Comparison of ENCODE assay signal across 39 cellular contexts in the genomic region with DNA sequence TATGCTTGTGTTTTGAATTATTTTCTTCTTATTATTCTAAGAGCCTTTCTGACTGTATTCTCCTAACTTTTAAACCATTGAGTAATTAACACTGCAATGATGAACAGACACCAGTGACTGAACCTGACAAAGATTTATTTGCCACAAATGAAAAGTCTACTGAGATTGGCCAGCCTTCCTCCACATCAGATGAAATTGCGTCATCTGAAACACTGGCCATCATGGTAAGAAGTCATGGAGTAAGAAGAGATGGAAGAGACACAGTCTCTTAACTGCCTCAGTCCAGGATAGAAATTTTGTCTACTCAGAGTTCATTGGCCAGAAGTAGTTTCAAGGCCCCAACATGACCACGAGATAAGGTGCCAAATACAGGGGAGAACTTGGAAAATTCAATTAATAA.
"Had no signal": no experiment of that assay in that cellular context is flagged by ENCODE, and none has a peak within 500 bp of the region (broad histone marks: within the 10 kb centered on the region; RNA-seq: fewer than 3 reads in every experiment).

No MANE protein-coding gene starts in this region.

- H3K27me3 ChIP-seq: adrenal gland, ascending aorta, body of pancreas, brain microvascular endothelial cell, breast epithelium, cardiac muscle cell had no signal

- H3K27me3 Mint-ChIP-seq: activated naive CD4-positive, alpha-beta T cell treated with anti-CD3 and anti-CD28 coated beads, Interleukin-2, amount 10 ng/mL, durations not matched to agents 7 days and 5 days; activated naive CD4-positive, alpha-beta T cell treated with anti-CD3 and anti-CD28 coated beads, Interleukin-2, amount 50 U/mL, for 24 hours; activated naive CD8-positive, alpha-beta T cell; activated naive CD8-positive, alpha-beta T cell treated with anti-CD3 and anti-CD28 coated beads for 36 hours; activated naive CD8-positive, alpha-beta T cell treated with anti-CD3 and anti-CD28 coated beads, Interleukin-2, amount 10 ng/mL, durations not matched to agents 7 days and 5 days; activated naive CD8-positive, alpha-beta T cell treated with anti-CD3 and anti-CD28 coated beads, Interleukin-2, amount 50 U/mL, for 24 hours; activated T-helper 17 cell treated with anti-CD3 and anti-CD28 coated beads, Interleukin-2, amount 50 U/mL, for 72 hours; brain; central memory CD8-positive, alpha-beta T cell had no signal

- H3K27ac ChIP-seq: adrenal gland, ascending aorta, body of pancreas, brain microvascular endothelial cell, breast epithelium, cardiac muscle cell had no signal

- H3K9me3 ChIP-seq: adrenal gland, ascending aorta, body of pancreas, breast epithelium had no signal

- ATAC-seq: activated naive CD4-positive, alpha-beta T cell treated with anti-CD3 and anti-CD28 coated beads, Interleukin-2, amount 50 U/mL, for 72 hours; activated naive CD8-positive, alpha-beta T cell treated with anti-CD3 and anti-CD28 coated beads, Interleukin-2, amount 50 U/mL, for 24 hours; activated T-cell treated with anti-CD3 and anti-CD28 coated beads, Interleukin-2, amount 50 U/mL, for 4 hours; activated T-cell treated with anti-CD3 and anti-CD28 coated beads, Interleukin-2, amount 50 U/mL, for 72 hours; activated T-helper 17 cell treated with anti-CD3 and anti-CD28 coated beads, Interleukin-2, amount 50 U/mL, for 72 hours; body of pancreas had no signal

- H3K36me3 Mint-ChIP-seq: activated naive CD4-positive, alpha-beta T cell treated with anti-CD3 and anti-CD28 coated beads, Interleukin-2, amount 10 ng/mL, durations not matched to agents 7 days and 5 days; activated naive CD4-positive, alpha-beta T cell treated with anti-CD3 and anti-CD28 coated beads, Interleukin-2, amount 50 U/mL, for 24 hours; activated naive CD4-positive, alpha-beta T cell treated with anti-CD3 and anti-CD28 coated beads, Interleukin-2, amount 50 U/mL, for 72 hours; activated naive CD8-positive, alpha-beta T cell; activated naive CD8-positive, alpha-beta T cell treated with anti-CD3 and anti-CD28 coated beads for 36 hours; activated naive CD8-positive, alpha-beta T cell treated with anti-CD3 and anti-CD28 coated beads, Interleukin-2, amount 10 ng/mL, durations not matched to agents 7 days and 5 days; brain had no signal

- H3K4me1 ChIP-seq: adrenal gland, ascending aorta, body of pancreas, breast epithelium had no signal

- H3K9me3 Mint-ChIP-seq: activated naive CD4-positive, alpha-beta T cell treated with anti-CD3 and anti-CD28 coated beads for 36 hours; activated naive CD4-positive, alpha-beta T cell treated with anti-CD3 and anti-CD28 coated beads, Interleukin-2, amount 50 U/mL, for 24 hours; activated T-cell treated with anti-CD3 and anti-CD28 coated beads, Interleukin-2, amount 50 U/mL, for 4 hours; activated T-helper 17 cell treated with anti-CD3 and anti-CD28 coated beads, Interleukin-2, amount 50 U/mL, for 72 hours; activated T-helper 2 cell treated with anti-CD3 and anti-CD28 coated beads, Interferon-gamma antibody, Interleukin-2, Interleukin-4, amounts not matched to agents 10 μg/mL and 5 μg/mL and 100 μg/mL, durations not matched to agents 14 hours and 24 hours and 36 hours had no signal

- H3K27ac Mint-ChIP-seq: activated naive CD4-positive, alpha-beta T cell treated with anti-CD3 and anti-CD28 coated beads for 36 hours; activated naive CD4-positive, alpha-beta T cell treated with anti-CD3 and anti-CD28 coated beads, Interleukin-2, amount 10 ng/mL, durations not matched to agents 7 days and 5 days; activated naive CD4-positive, alpha-beta T cell treated with anti-CD3 and anti-CD28 coated beads, Interleukin-2, amount 50 U/mL, for 24 hours; activated naive CD4-positive, alpha-beta T cell treated with anti-CD3 and anti-CD28 coated beads, Interleukin-2, amount 50 U/mL, for 72 hours; activated naive CD8-positive, alpha-beta T cell; activated naive CD8-positive, alpha-beta T cell treated with anti-CD3 and anti-CD28 coated beads for 36 hours; activated naive CD8-positive, alpha-beta T cell treated with anti-CD3 and anti-CD28 coated beads, Interleukin-2, amount 10 ng/mL, durations not matched to agents 7 days and 5 days; activated naive CD8-positive, alpha-beta T cell treated with anti-CD3 and anti-CD28 coated beads, Interleukin-2, amount 50 U/mL, for 24 hours; activated T-cell treated with anti-CD3 and anti-CD28 coated beads, Interleukin-2, amount 50 U/mL, for 72 hours; activated T-helper 1 cell treated with anti-CD3 and anti-CD28 coated beads, Interleukin-12 subunit alpha, Interleukin-12 subunit beta, Interleukin-2, Interleukin-4 antibody, amounts not matched to agents 30 ng/mL and 10 ng/mL and 1 ng/mL, durations not matched to agents 14 hours and 24 hours and 36 hours; activated T-helper 17 cell treated with anti-CD3 and anti-CD28 coated beads, Interleukin-2, amount 50 U/mL, for 72 hours; activated T-helper 2 cell treated with anti-CD3 and anti-CD28 coated beads, Interferon-gamma antibody, Interleukin-2, Interleukin-4, amounts not matched to agents 10 μg/mL and 5 μg/mL and 100 μg/mL, durations not matched to agents 14 hours and 24 hours and 36 hours; brain had no signal

- H3K36me3 ChIP-seq: adrenal gland, ascending aorta, brain microvascular endothelial cell, breast epithelium, cardiac muscle cell had no signal

- H3K4me1 Mint-ChIP-seq: activated naive CD4-positive, alpha-beta T cell treated with anti-CD3 and anti-CD28 coated beads, Interleukin-2, amount 10 ng/mL, durations not matched to agents 7 days and 5 days; activated naive CD4-positive, alpha-beta T cell treated with anti-CD3 and anti-CD28 coated beads, Interleukin-2, amount 50 U/mL, for 24 hours; activated naive CD8-positive, alpha-beta T cell treated with anti-CD3 and anti-CD28 coated beads for 36 hours; activated naive CD8-positive, alpha-beta T cell treated with anti-CD3 and anti-CD28 coated beads, Interleukin-2, amount 10 ng/mL, durations not matched to agents 7 days and 5 days; activated naive CD8-positive, alpha-beta T cell treated with anti-CD3 and anti-CD28 coated beads, Interleukin-2, amount 50 U/mL, for 24 hours; activated T-helper 17 cell treated with anti-CD3 and anti-CD28 coated beads, Interleukin-2, amount 50 U/mL, for 72 hours; brain; central memory CD8-positive, alpha-beta T cell had no signal

- DNase-seq: activated effector memory CD4-positive, alpha-beta T cell treated with anti-CD3 and anti-CD28 coated beads, Interleukin-2, amount 50 U/mL, for 16 hours; activated effector memory CD4-positive, alpha-beta T cell treated with Interleukin-2 at 50 U/mL for 16 hours; activated gamma-delta T cell; activated gamma-delta T cell treated with Interleukin-2 at 50 U/mL for 16 hours; activated naive CD4-positive, alpha-beta T cell; activated naive CD4-positive, alpha-beta T cell treated with anti-CD3 and anti-CD28 coated beads for 36 hours; activated naive CD4-positive, alpha-beta T cell treated with anti-CD3 and anti-CD28 coated beads, Interleukin-2, amount 10 ng/mL, durations not matched to agents 7 days and 5 days; activated naive CD4-positive, alpha-beta T cell treated with anti-CD3 and anti-CD28 coated beads, Interleukin-2, amount 50 U/mL, for 16 hours; activated naive CD4-positive, alpha-beta T cell treated with Interleukin-2 at 50 U/mL for 16 hours; activated naive CD8-positive, alpha-beta T cell treated with anti-CD3 and anti-CD28 coated beads for 36 hours; activated naive CD8-positive, alpha-beta T cell treated with anti-CD3 and anti-CD28 coated beads, Interleukin-2, amount 10 ng/mL, durations not matched to agents 7 days and 5 days; activated naive CD8-positive, alpha-beta T cell treated with anti-CD3 and anti-CD28 coated beads, Interleukin-2, amount 50 U/mL, for 24 hours; activated T-cell treated with anti-CD3 and anti-CD28 coated beads, Interleukin-2, amount 50 U/mL, for 4 hours; activated T-cell treated with anti-CD3 and anti-CD28 coated beads, Interleukin-2, amount 50 U/mL, for 48 hours; activated T-cell treated with anti-CD3 and anti-CD28 coated beads, Interleukin-2, amount 50 U/mL, for 72 hours; adrenal gland; amniotic stem cell; amygdala; anterior cingulate cortex; aorta; body of pancreas; brain microvascular endothelial cell; caudate nucleus; central memory CD4-positive, alpha-beta T cell; cerebellar nuclear complex had no signal

- FAIRE-seq: astrocyte, bronchial epithelial cell, colon had no signal

- H3K4me3 Mint-ChIP-seq: activated naive CD4-positive, alpha-beta T cell treated with anti-CD3 and anti-CD28 coated beads for 36 hours; activated naive CD4-positive, alpha-beta T cell treated with anti-CD3 and anti-CD28 coated beads, Interleukin-2, amount 10 ng/mL, durations not matched to agents 7 days and 5 days; activated naive CD4-positive, alpha-beta T cell treated with anti-CD3 and anti-CD28 coated beads, Interleukin-2, amount 50 U/mL, for 24 hours; activated naive CD8-positive, alpha-beta T cell; activated naive CD8-positive, alpha-beta T cell treated with anti-CD3 and anti-CD28 coated beads for 36 hours; activated naive CD8-positive, alpha-beta T cell treated with anti-CD3 and anti-CD28 coated beads, Interleukin-2, amount 10 ng/mL, durations not matched to agents 7 days and 5 days; activated naive CD8-positive, alpha-beta T cell treated with anti-CD3 and anti-CD28 coated beads, Interleukin-2, amount 50 U/mL, for 24 hours; activated T-cell treated with anti-CD3 and anti-CD28 coated beads, Interleukin-2, amount 50 U/mL, for 4 hours; activated T-cell treated with anti-CD3 and anti-CD28 coated beads, Interleukin-2, amount 50 U/mL, for 72 hours; activated T-helper 1 cell treated with anti-CD3 and anti-CD28 coated beads, Interleukin-12 subunit alpha, Interleukin-12 subunit beta, Interleukin-2, Interleukin-4 antibody, amounts not matched to agents 30 ng/mL and 10 ng/mL and 1 ng/mL, durations not matched to agents 14 hours and 24 hours and 36 hours; activated T-helper 17 cell treated with anti-CD3 and anti-CD28 coated beads, Interleukin-2, amount 50 U/mL, for 72 hours; brain; central memory CD8-positive, alpha-beta T cell had no signal

- H3K4me3 ChIP-seq: adrenal gland, ascending aorta, body of pancreas, breast epithelium, cardiac muscle cell had no signal
